26 cellular contexts compared by ENCODE assay signal in the genomic region with DNA sequence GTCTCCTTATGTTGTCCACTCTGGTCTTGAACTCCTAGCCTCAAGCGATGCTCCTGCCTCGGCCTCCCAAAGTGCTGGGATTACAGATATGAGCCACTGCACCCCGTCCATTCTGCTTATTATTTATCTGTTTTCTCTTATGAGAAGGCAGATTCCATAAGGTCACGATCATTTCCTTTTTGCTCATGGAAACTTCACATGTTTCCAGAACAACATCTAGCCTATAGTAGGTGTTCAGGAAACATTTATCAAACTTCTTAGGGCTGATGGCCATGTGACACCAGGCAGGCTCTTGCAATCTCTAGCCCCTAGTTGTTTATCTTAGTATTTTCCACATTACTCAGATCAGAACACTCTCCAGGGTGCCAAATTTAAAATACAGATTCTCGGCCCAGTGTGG.
"Had no signal": no experiment of that assay in that cellular context is flagged by ENCODE, and none has a peak within 500 bp of the region (broad histone marks: within the 10 kb centered on the region; RNA-seq: fewer than 3 reads in every experiment).

No MANE protein-coding gene starts in this region.

- H3K27ac ChIP-seq: ascending aorta, gastroesophageal sphincter, heart left ventricle, lower lobe of right lung, neutrophil, pancreas, sigmoid colon, stomach, suprapubic skin, tibial nerve, WERI-Rb-1 had no signal

- H3K4me2 ChIP-seq: smooth muscle cell had no signal

- DNase-seq: activated CD4-positive, alpha-beta T cell treated with anti-CD3 and anti-CD28 coated beads, Interleukin-2, amount 10 ng/mL, durations not matched to agents 7 days and 5 days; activated CD4-positive, CD25-positive, alpha-beta regulatory T cell treated with anti-CD3 and anti-CD28 coated beads, Interleukin-2, amount 50 U/mL, for 72 hours; activated T-cell treated with anti-CD3 and anti-CD28 coated beads, Interleukin-2, amount 50 U/mL, for 24 hours; cortex of kidney; effector CD4-positive, alpha-beta T cell; erythroblast; heart left ventricle; lower lobe of right lung; pancreas; sigmoid colon; stimulated activated CD4-positive, alpha-beta T cell treated with anti-CD3 and anti-CD28 coated beads, Interleukin-15, amount 100 ng/mL, for 24 hours; stomach; WERI-Rb-1 had no signal

- H3K27ac Mint-ChIP-seq: activated CD4-positive, alpha-beta T cell treated with anti-CD3 and anti-CD28 coated beads, Interleukin-2, amount 10 ng/mL, durations not matched to agents 7 days and 5 days; activated naive CD4-positive, alpha-beta T cell treated with anti-CD3 and anti-CD28 coated beads, Interleukin-2, amount 50 U/mL, for 72 hours; activated T-cell treated with anti-CD3 and anti-CD28 coated beads, Interleukin-2, amount 50 U/mL, for 24 hours; activated T-helper 17 cell treated with anti-CD3 and anti-CD28 coated beads, Interleukin-2, amount 50 U/mL, for 72 hours; mesothelial cell of epicardium; natural killer cell treated with Interleukin-12 subunit alpha and Interleukin-12 subunit beta and Interleukin-15 and Interleukin-18, amount 100 ng/mL, for 72 hours; stimulated activated memory B cell treated with anti-CD40 and anti-IgM and Interleukin-4, amounts not matched to agents 10 μg/mL and 1 μg/mL and 100 μg/mL, for 72 hours had no signal

- H3K36me3 ChIP-seq: ascending aorta, heart left ventricle, lower lobe of right lung, neutrophil, pancreas, sigmoid colon, stomach, suprapubic skin, tibial nerve, WERI-Rb-1 had no signal

- H3K9me3 ChIP-seq: ascending aorta, gastroesophageal sphincter, lower lobe of right lung, neutrophil, pancreas, sigmoid colon, stomach, suprapubic skin, tibial nerve had no signal

- H3K4me3 ChIP-seq: ascending aorta, gastroesophageal sphincter, heart left ventricle, lower lobe of right lung, pancreas, sigmoid colon, smooth muscle cell, stomach, suprapubic skin, tibial nerve had no signal

- H3K4me1 ChIP-seq: ascending aorta, gastroesophageal sphincter, heart left ventricle, lower lobe of right lung, pancreas, sigmoid colon, stomach, suprapubic skin, tibial nerve had no signal

- H3K36me3 Mint-ChIP-seq: activated naive CD4-positive, alpha-beta T cell treated with anti-CD3 and anti-CD28 coated beads, Interleukin-2, amount 50 U/mL, for 72 hours; natural killer cell treated with Interleukin-12 subunit alpha and Interleukin-12 subunit beta and Interleukin-15 and Interleukin-18, amount 100 ng/mL, for 72 hours had no signal

- H3K9me3 Mint-ChIP-seq: activated CD4-positive, alpha-beta T cell treated with anti-CD3 and anti-CD28 coated beads, Interleukin-2, amount 10 ng/mL, durations not matched to agents 7 days and 5 days; activated naive CD4-positive, alpha-beta T cell treated with anti-CD3 and anti-CD28 coated beads, Interleukin-2, amount 50 U/mL, for 72 hours; activated T-cell treated with anti-CD3 and anti-CD28 coated beads, Interleukin-2, amount 50 U/mL, for 24 hours; activated T-helper 17 cell treated with anti-CD3 and anti-CD28 coated beads, Interleukin-2, amount 50 U/mL, for 72 hours; natural killer cell treated with Interleukin-12 subunit alpha and Interleukin-12 subunit beta and Interleukin-15 and Interleukin-18, amount 100 ng/mL, for 72 hours had no signal

- H3K27me3 ChIP-seq: ascending aorta, gastroesophageal sphincter, heart left ventricle, neutrophil, pancreas, sigmoid colon, stomach, suprapubic skin, tibial nerve had no signal

- H3K27me3 Mint-ChIP-seq: activated CD4-positive, alpha-beta T cell treated with anti-CD3 and anti-CD28 coated beads, Interleukin-2, amount 10 ng/mL, durations not matched to agents 7 days and 5 days; activated T-cell treated with anti-CD3 and anti-CD28 coated beads, Interleukin-2, amount 50 U/mL, for 24 hours; activated T-helper 17 cell treated with anti-CD3 and anti-CD28 coated beads, Interleukin-2, amount 50 U/mL, for 72 hours; natural killer cell treated with Interleukin-12 subunit alpha and Interleukin-12 subunit beta and Interleukin-15 and Interleukin-18, amount 100 ng/mL, for 72 hours; stimulated activated memory B cell treated with anti-CD40 and anti-IgM and Interleukin-4, amounts not matched to agents 10 μg/mL and 1 μg/mL and 100 μg/mL, for 72 hours had no signal

- H3K4me3 Mint-ChIP-seq: activated CD4-positive, alpha-beta T cell treated with anti-CD3 and anti-CD28 coated beads, Interleukin-2, amount 10 ng/mL, durations not matched to agents 7 days and 5 days; activated T-cell treated with anti-CD3 and anti-CD28 coated beads, Interleukin-2, amount 50 U/mL, for 24 hours; activated T-helper 17 cell treated with anti-CD3 and anti-CD28 coated beads, Interleukin-2, amount 50 U/mL, for 72 hours; mesothelial cell of epicardium; natural killer cell treated with Interleukin-12 subunit alpha and Interleukin-12 subunit beta and Interleukin-15 and Interleukin-18, amount 100 ng/mL, for 72 hours; stimulated activated memory B cell treated with anti-CD40 and anti-IgM and Interleukin-4, amounts not matched to agents 10 μg/mL and 1 μg/mL and 100 μg/mL, for 72 hours had no signal

- H3K4me1 Mint-ChIP-seq: activated T-helper 17 cell treated with anti-CD3 and anti-CD28 coated beads, Interleukin-2, amount 50 U/mL, for 72 hours; mesothelial cell of epicardium had no signal

- ATAC-seq: activated naive CD4-positive, alpha-beta T cell treated with anti-CD3 and anti-CD28 coated beads, Interleukin-2, amount 50 U/mL, for 72 hours; activated T-helper 17 cell treated with anti-CD3 and anti-CD28 coated beads, Interleukin-2, amount 50 U/mL, for 72 hours; gastroesophageal sphincter; heart left ventricle; left lobe of liver; lower lobe of right lung; natural killer cell treated with Interleukin-12 subunit alpha and Interleukin-12 subunit beta and Interleukin-15 and Interleukin-18, amount 100 ng/mL, for 72 hours; pancreas; SK-N-SH treated with all-trans-retinoic acid at 6 μM for 48 hours; stimulated activated memory B cell treated with anti-CD40 and anti-IgM and Interleukin-4, amounts not matched to agents 10 μg/mL and 1 μg/mL and 100 μg/mL, for 72 hours had no signal
